Comparison of ENCODE assay signal across 1 cellular context in genomic region chr17:7850970-7851437, GRCh38.
TF ChIP-seq lines count a peak whose summit lies in the region.

No MANE protein-coding gene starts in this region.

TF ChIP-seq in HepG2, 621 proteins besides CTCF, POLR2A, EP300 and RAD21:
- 0 out of 2 replicates have a peak, but pooled peaks have one; percentile 1 for TF ChIP-seq HIVEP1 (CRISPR knock-in tag; IDR thresholded peaks at IDR 0.05)
- TF ChIP-seq ZNF570 (CRISPR knock-in tag; IDR thresholded peaks at IDR 0.05; ENCODE audit: borderline replicate concordance), result no peak
